ENCODE assay signal across 23 cellular contexts in the genomic region with DNA sequence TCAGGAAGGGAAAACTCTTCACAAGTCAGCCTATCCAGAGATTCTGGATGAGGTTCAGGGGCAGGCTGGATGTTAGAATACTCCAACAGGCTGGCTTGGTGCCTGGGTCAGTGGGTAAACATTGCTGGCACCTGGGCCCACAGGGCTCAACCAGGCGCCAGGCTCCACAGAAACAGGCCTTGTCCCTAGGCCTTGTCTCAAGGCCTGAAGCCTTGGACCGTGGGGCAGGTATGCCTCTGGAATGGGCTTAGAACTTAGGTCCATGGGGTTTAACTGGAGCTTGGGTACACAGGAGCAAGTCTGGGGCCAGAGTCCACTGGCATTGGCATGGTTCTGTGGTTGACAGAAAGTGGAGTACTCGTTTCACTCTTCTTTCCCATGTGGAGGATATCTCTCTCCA.
"Had no signal": no experiment of that assay in that cellular context is flagged by ENCODE, and none has a peak within 500 bp of the region (broad histone marks: within the 10 kb centered on the region; RNA-seq: fewer than 3 reads in every experiment).

No MANE protein-coding gene starts in this region.

- H3K27ac ChIP-seq: colonic mucosa, esophagus muscularis mucosa, foreskin keratinocyte, gastroesophageal sphincter, heart left ventricle, left ventricle myocardium inferior, prostate gland, skin epidermis, spleen, testis, tibial artery had no signal

- FAIRE-seq: endothelial cell of umbilical vein, islet of Langerhans had no signal

- DNase-seq: colonic mucosa; effector memory CD4-positive, alpha-beta T cell; foreskin keratinocyte; heart left ventricle; hippocampal formation; left cardiac atrium; left ventricle myocardium inferior; nucleus accumbens; right cardiac atrium; spleen; stimulated activated CD4-positive, alpha-beta T cell treated with anti-CD3 and anti-CD28 coated beads, Interleukin-4, amount 100 ng/mL, for 4 hours; stimulated activated naive CD8-positive, alpha-beta T cell treated with anti-CD3 and anti-CD28 coated beads, Interleukin-15, Interleukin-2, amounts not matched to agents 100 U/mL and 50 U/mL, for 24 hours; testis; tibial artery had no signal

- H3K9me3 ChIP-seq: colonic mucosa, esophagus muscularis mucosa, gastroesophageal sphincter, prostate gland, spleen, testis, tibial artery had no signal

- H3K4me3 ChIP-seq: colonic mucosa, esophagus muscularis mucosa, gastroesophageal sphincter, heart left ventricle, left ventricle myocardium inferior, lung, prostate gland, skin epidermis, spleen, testis, tibial artery had no signal

- H3K27me3 ChIP-seq: colonic mucosa, esophagus muscularis mucosa, foreskin keratinocyte, gastroesophageal sphincter, heart left ventricle, spleen, testis, tibial artery had no signal

- H3K36me3 ChIP-seq: colonic mucosa, esophagus muscularis mucosa, gastroesophageal sphincter, heart left ventricle, left ventricle myocardium inferior, prostate gland, spleen, tibial artery had no signal

- H3K4me1 ChIP-seq: colonic mucosa, foreskin keratinocyte, heart left ventricle, left ventricle myocardium inferior, prostate gland, spleen, testis had no signal

- ATAC-seq: foreskin keratinocyte; gastroesophageal sphincter; heart left ventricle; left cardiac atrium; natural killer cell treated with Interleukin-12 subunit alpha and Interleukin-12 subunit beta and Interleukin-15 and Interleukin-18, amount 100 ng/mL, for 72 hours; stimulated activated memory B cell treated with anti-CD40 and anti-IgM and Interleukin-4, amounts not matched to agents 10 μg/mL and 1 μg/mL and 100 μg/mL, for 72 hours; stimulated activated naive CD8-positive, alpha-beta T cell treated with anti-CD3 and anti-CD28 coated beads, Interleukin-15, Interleukin-2, amounts not matched to agents 100 U/mL and 50 U/mL, for 24 hours had no signal
